Comparison of ENCODE assay signal across 17 cellular contexts in the genomic region with DNA sequence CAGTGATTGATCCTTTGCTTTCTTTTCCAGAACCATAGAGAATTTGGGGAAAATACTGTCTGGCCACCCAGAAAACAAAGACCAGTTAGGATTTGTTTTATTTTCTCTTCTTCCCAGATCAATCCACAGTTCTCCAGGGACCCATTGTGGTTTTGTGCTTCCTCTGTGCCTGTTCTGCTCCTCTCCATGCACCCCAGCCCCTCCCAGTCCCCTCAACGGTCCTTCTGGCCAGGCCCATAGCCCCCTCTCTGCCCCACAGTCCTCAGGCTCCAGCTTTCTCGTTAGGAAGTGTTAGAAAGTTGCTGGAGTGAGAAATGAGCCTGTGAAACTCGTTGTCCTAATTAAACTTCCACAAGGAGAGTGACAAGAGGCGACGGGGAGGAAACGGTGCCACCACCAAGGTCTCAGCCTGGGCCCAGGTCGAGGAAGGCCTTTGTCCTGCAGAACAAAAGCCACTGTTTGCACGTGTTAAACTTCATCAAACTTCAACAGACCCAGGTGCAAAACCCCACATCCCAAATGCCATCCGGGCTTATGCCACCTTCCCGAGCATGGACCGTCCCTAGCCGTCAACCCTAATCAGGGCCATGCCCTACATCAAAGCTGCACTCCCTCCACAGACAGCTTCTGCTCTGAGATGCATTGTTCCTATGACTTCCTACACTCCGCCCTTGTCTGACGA. TPM values are rescaled to one million over a fixed set of nuclear protein-coding genes. Genes with fewer than 3 reads are reported as not detected.
A peak's percentile ranks its signal among the peaks of the same experiment; 100 is the strongest.
DNase-seq lines count a peak whose midpoint lies in the region; ATAC-seq, FAIRE-seq and TF ChIP-seq lines count a peak whose summit lies in the region.
"Had no signal": no experiment of that assay in that cellular context is flagged by ENCODE, and none has a peak within 500 bp of the region (broad histone marks: within the 10 kb centered on the region; RNA-seq: fewer than 3 reads in every experiment).

No MANE protein-coding gene starts in this region.

- H3K4me1 ChIP-seq in breast epithelium (peaks cover 0 to 7% of the 10 kb centered on the region in 2 donors), mesenchymal stem cell (ENCODE audit: control insufficient read depth, insufficient read depth, low read depth, low read length) (no peaks in the 10 kb centered on the region), suprapubic skin (peaks cover 2% of the 10 kb centered on the region)

- no peaks in the 10 kb centered on the region for H3K36me3 ChIP-seq in breast epithelium
- H3K36me3 ChIP-seq in bronchial epithelial cell (ENCODE audit: control insufficient read depth, insufficient read depth, low read length), result no peaks in the 10 kb centered on the region
- H3K36me3 ChIP-seq in mesenchymal stem cell (ENCODE audit: control insufficient read depth in 1 of 2, insufficient read depth in 2 of 2, low read depth in 1 of 2, low read length in 2 of 2), result no peaks in the 10 kb centered on the region
- no peaks in the 10 kb centered on the region for H3K36me3 ChIP-seq in suprapubic skin

- H3K4me1 Mint-ChIP-seq in MCF 10A (ENCODE audit: insufficient read depth, unreplicated experiment), result no peaks in the 10 kb centered on the region

- no peak for TF ChIP-seq EP300 in suprapubic skin (IDR thresholded peaks at IDR 0.05)

- H3K4me3 ChIP-seq in breast epithelium, result peak overlapping the region in 1 of 3 donors; percentile 29
- H3K4me3 ChIP-seq in bronchial epithelial cell (ENCODE audit: low read depth, low read length), result no peak overlapping the region
- H3K4me3 ChIP-seq in mesenchymal stem cell (ENCODE audit: insufficient read depth in 1 of 2, low read depth in 1 of 2, low read length in 2 of 2), result no peak overlapping the region
- no peak overlapping the region for H3K4me3 ChIP-seq in suprapubic skin

- DNase-seq in breast epithelium (ENCODE audit: low spot score in 2 of 2) (no peak), MCF 10A (ENCODE audit: unreplicated experiment) (no peak), bronchial epithelial cell (ENCODE audit: low read depth) (no peak), mesenchymal stem cell (no peak), suprapubic skin (ENCODE audit: low spot score in 2 of 2) (peak in 1 of 2 donors; percentile 73), hepatic stellate cell (ENCODE audit: low spot score) (no peak)
- DNase-seq: AML-193, DMS 273 treated with DMSO at 0.1 percent for 48 hours, NCI-H1092, NCI-H2081 treated with DMSO at 0.1 percent for 48 hours, NCI-H446 treated with DMSO at 0.1 percent for 48 hours had no signal

- H3K27ac Mint-ChIP-seq in MCF 10A (ENCODE audit: low read depth, unreplicated experiment), result no peak overlapping the region

- no peaks in the 10 kb centered on the region for H3K27me3 ChIP-seq in breast epithelium
- no peaks in the 10 kb centered on the region for H3K27me3 ChIP-seq in bronchial epithelial cell (ENCODE audit: control insufficient read depth, insufficient read depth, low read length)
- peaks cover 0 to 10% of the 10 kb centered on the region in 2 experiments for H3K27me3 ChIP-seq in mesenchymal stem cell (ENCODE audit: control insufficient read depth in 1 of 2, insufficient read depth in 1 of 2, low read length in 2 of 2)
- no peaks in the 10 kb centered on the region for H3K27me3 ChIP-seq in suprapubic skin

- H3K9me3 ChIP-seq in breast epithelium, result no peaks in the 10 kb centered on the region
- H3K9me3 ChIP-seq in mesenchymal stem cell (ENCODE audit: control insufficient read depth, low read length), result peaks cover 13% of the 10 kb centered on the region
- H3K9me3 ChIP-seq in suprapubic skin, result no peaks in the 10 kb centered on the region

- peak overlapping the region in 1 of 2 experiments; percentile 32 for H2BK12ac ChIP-seq in mesenchymal stem cell (ENCODE audit: low read length in 2 of 2)

- no peak overlapping the region for H3K4me3 Mint-ChIP-seq in MCF 10A (ENCODE audit: unreplicated experiment)

- FAIRE-seq in bronchial epithelial cell (lab: Jason Lieb, UNC), result peak; percentile 70
- FAIRE-seq: G401.6, RCC 7860 had no signal

- H3K27me3 Mint-ChIP-seq in MCF 10A (ENCODE audit: insufficient read depth, unreplicated experiment), result no peaks in the 10 kb centered on the region

- H3K27ac ChIP-seq in breast epithelium (peak overlapping the region; percentile 93), mesenchymal stem cell (ENCODE audit: low read length, poor library complexity, severe bottlenecking) (no peak overlapping the region), suprapubic skin (peak overlapping the region; percentile 8)
- H3K27ac ChIP-seq: 22Rv1, KMS-11 had no signal

- peak overlapping the region; percentile 21 for H4K8ac ChIP-seq in mesenchymal stem cell (ENCODE audit: low read length)

- H3K18ac ChIP-seq in mesenchymal stem cell (ENCODE audit: low read depth in 1 of 2, low read length in 2 of 2), result peak overlapping the region in 1 of 2 experiments; percentile 14

- no peak for TF ChIP-seq POLR2A in breast epithelium (IDR thresholded peaks at IDR 0.05)
- TF ChIP-seq POLR2A in suprapubic skin (IDR thresholded peaks at IDR 0.05), result no peak

- BruUV-seq in MCF 10A (replicated peaks; lab: Mats Ljungman, UMichigan), result no TSS peak

- no peak overlapping the region for H2BK5ac ChIP-seq in mesenchymal stem cell (ENCODE audit: low read depth, low read length, poor library complexity, severe bottlenecking)

- no peak overlapping the region for H2AFZ ChIP-seq in mesenchymal stem cell (ENCODE audit: low read depth, low read length)

- intact Hi-C loops in breast epithelium (cut with DNase I; ENCODE audit: low total_unique reads) (loop anchor here (10.0 kb wide), 1 partner anchor 806 kb away; no protein-coding TSS in a partner anchor), MCF 10A (cut with micrococcal nuclease) (no loop called here)

- no peaks in the 10 kb centered on the region for H3K9me3 Mint-ChIP-seq in MCF 10A (ENCODE audit: unreplicated experiment)

- no peak overlapping the region for H3K23ac ChIP-seq in mesenchymal stem cell (ENCODE audit: low read length in 2 of 2)

- H2BK120ac ChIP-seq in mesenchymal stem cell (ENCODE audit: low read depth, low read length), result no peak overlapping the region

- H3K14ac ChIP-seq in mesenchymal stem cell (ENCODE audit: low read length in 2 of 2), result no peak overlapping the region

- H3K4me2 ChIP-seq in mesenchymal stem cell (ENCODE audit: low read length, poor library complexity, severe bottlenecking), result no peak overlapping the region
- H3K4me2 ChIP-seq: KMS-11 had no signal

- CTCF ChIA-PET in MCF 10A (lab: Yijun Ruan, JAX), result interaction anchor here (0.7 to 4.1 kb wide), 2 partner anchors 11 to 290 kb away, joined by 3 to 18 read pairs; no protein-coding TSS in a partner anchor

- H3K4ac ChIP-seq in mesenchymal stem cell (ENCODE audit: low read depth in 1 of 2, low read length in 2 of 2), result no peak overlapping the region

- H3K79me1 ChIP-seq in mesenchymal stem cell (replicated peaks; ENCODE audit: low read length, poor library complexity, severe bottlenecking), result no peaks in the 10 kb centered on the region

- no peak overlapping the region for H2AK5ac ChIP-seq in mesenchymal stem cell (ENCODE audit: low read length, severe bottlenecking)

- ATAC-seq in HG03196 (IDR thresholded peaks at IDR 0.05; ENCODE audit: unreplicated experiment), result no peak
- no peak for ATAC-seq in HG02571 (IDR thresholded peaks at IDR 0.05; ENCODE audit: unreplicated experiment)

- POLR2A ChIA-PET in MCF 10A (lab: Yijun Ruan, JAX), result no interaction called here

- no peaks in the 10 kb centered on the region for H3K36me3 Mint-ChIP-seq in MCF 10A (ENCODE audit: insufficient read depth, unreplicated experiment)

- TF ChIP-seq CTCF in breast epithelium (IDR thresholded peaks at IDR 0.05) (no peak), MCF 10A (IDR thresholded peaks at IDR 0.05; ENCODE audit: unreplicated experiment) (no peak), bronchial epithelial cell (IDR thresholded peaks at IDR 0.05; ENCODE audit: insufficient read depth, low read length, severe bottlenecking) (no peak), suprapubic skin (IDR thresholded peaks at IDR 0.05) (no peak)

- H2BK15ac ChIP-seq in mesenchymal stem cell (ENCODE audit: low read depth, poor library complexity, severe bottlenecking), result no peak overlapping the region

- H4K91ac ChIP-seq in mesenchymal stem cell (ENCODE audit: low read length), result peak overlapping the region; percentile 81

- no peak overlapping the region for H3K9ac ChIP-seq in mesenchymal stem cell (ENCODE audit: low read length)
- H3K9ac ChIP-seq: KMS-11 had no signal

- WGBS in mesenchymal stem cell, result 70% methylated on average over 14 of the region's 14 CpGs
- WGBS in suprapubic skin, result 62% methylated on average over 14 of the region's 14 CpGs

RNA-seq across cellular contexts. Expression of a gene that starts 18.7 kb away (rescaled TPM):
- 100 to 1,000 TPM in 1 of 3 donors, 10 to 100 TPM in 2; 24.2 to 207 (median 44.9) TPM for total RNA-seq in breast epithelium
- 3.4 and 4.3 TPM in 2 replicates for total RNA-seq in MCF 10A (2022)
- total RNA-seq in bronchial epithelial cell, result 217 and 666 TPM in 2 replicates
- 14.8 TPM for polyA plus RNA-seq in mesenchymal stem cell (2013, experiment 1 of 2)
- polyA plus RNA-seq in mesenchymal stem cell (2013, experiment 2 of 2), result 15.4 TPM
- 10 to 100 TPM in 1 of 4 donors, 1 to 10 TPM in 3; 6.8 to 12.4 (median 7.7) TPM for total RNA-seq in suprapubic skin

RNA-seq across cellular contexts. Expression of a gene that starts 58.2 kb away (rescaled TPM):
- total RNA-seq in breast epithelium, result 10 to 100 TPM; 10.1 to 18.7 (median 14.4) TPM
- total RNA-seq in MCF 10A (2022), result 15.4 and 18.0 TPM in 2 replicates
- 4.2 TPM in 2 replicates for total RNA-seq in bronchial epithelial cell
- polyA plus RNA-seq in mesenchymal stem cell (2013, experiment 1 of 2), result 1.8 TPM
- 1.5 TPM for polyA plus RNA-seq in mesenchymal stem cell (2013, experiment 2 of 2)
- 10 to 100 TPM; 17.0 to 46.3 (median 26.4) TPM for total RNA-seq in suprapubic skin
